Comparison of ENCODE assay signal across 23 cellular contexts in genomic region chr7:144717720-144718119, GRCh38.
"Had no signal": no experiment of that assay in that cellular context is flagged by ENCODE, and none has a peak within 500 bp of the region (broad histone marks: within the 10 kb centered on the region; RNA-seq: fewer than 3 reads in every experiment).

No MANE protein-coding gene starts in this region.

- ATAC-seq: naive thymus-derived CD8-positive, alpha-beta T cell; natural killer cell treated with Interleukin-12 subunit alpha and Interleukin-12 subunit beta and Interleukin-15 and Interleukin-18, amount 100 ng/mL, for 72 hours; psoas muscle; right cardiac atrium; right lobe of liver; stimulated activated effector memory CD8-positive, alpha-beta T cell treated with anti-CD3 and anti-CD28 coated beads, Interleukin-12 subunit alpha, Interleukin-12 subunit beta, amount 100 ng/mL, for 72 hours; stimulated activated naive B cell treated with anti-CD40 and anti-IgM and Interleukin-4, amounts not matched to agents 10 μg/mL and 1 μg/mL and 100 μg/mL, for 72 hours; upper lobe of right lung had no signal

- DNase-seq: naive thymus-derived CD8-positive, alpha-beta T cell; nephron progenitor cell; occipital lobe; ovary; psoas muscle; right cardiac atrium; right lobe of liver; sigmoid colon; stimulated activated CD4-positive, alpha-beta T cell treated with anti-CD3 and anti-CD28 coated beads, Interleukin-15, amount 100 ng/mL, for 24 hours; stimulated activated CD4-positive, alpha-beta T cell treated with anti-CD3 and anti-CD28 coated beads, Interleukin-2, amount 100 ng/mL, for 24 hours; stimulated activated CD4-positive, alpha-beta T cell treated with anti-CD3 and anti-CD28 coated beads, Interleukin-2, amount 100 ng/mL, for 48 hours; stimulated activated CD4-positive, alpha-beta T cell treated with anti-CD3 and anti-CD28 coated beads, Interleukin-4, amount 100 ng/mL, for 24 hours; stimulated activated naive B cell treated with anti-CD40 and anti-IgM and Interleukin-4, amounts not matched to agents 10 μg/mL and 1 μg/mL and 100 μg/mL, for 72 hours; stimulated activated naive CD4-positive, alpha-beta T cell treated with Interleukin-2 at 50 U/mL for 16 hours; stomach; thyroid gland; upper lobe of right lung; uterus had no signal

- H3K4me1 ChIP-seq: parathyroid adenoma, psoas muscle, right lobe of liver, thyroid gland, tibial nerve, upper lobe of right lung, uterus had no signal

- H2AFZ ChIP-seq: parathyroid adenoma had no signal

- H3K9ac ChIP-seq: parathyroid adenoma had no signal

- H3K79me2 ChIP-seq: parathyroid adenoma had no signal

- H3K4me3 ChIP-seq: ovary, psoas muscle, right lobe of liver, sigmoid colon, stomach, thoracic aorta, thyroid gland, tibial nerve, upper lobe of right lung, uterus had no signal

- H3K36me3 ChIP-seq: ovary, right lobe of liver, sigmoid colon, stomach, thoracic aorta, thyroid gland, tibial nerve, upper lobe of right lung, uterus had no signal

- H3K27ac ChIP-seq: ovary, parathyroid adenoma, psoas muscle, right lobe of liver, stomach, thyroid gland, tibial nerve, upper lobe of right lung, uterus had no signal

- H3K9me3 ChIP-seq: ovary, psoas muscle, right lobe of liver, sigmoid colon, stomach, thoracic aorta, thyroid gland, tibial nerve, upper lobe of right lung, uterus had no signal

- H3K27me3 ChIP-seq: ovary, right lobe of liver, sigmoid colon, stomach, thyroid gland, tibial nerve, upper lobe of right lung, uterus had no signal
